Comparison of ENCODE assay signal across 9 cellular contexts in genomic region chr20:62444286-62444685, GRCh38. TPM values are rescaled to one million over a fixed set of nuclear protein-coding genes. Genes with fewer than 3 reads are reported as not detected.
"Had no signal": no experiment of that assay in that cellular context is flagged by ENCODE, and none has a peak within 500 bp of the region (broad histone marks: within the 10 kb centered on the region; RNA-seq: fewer than 3 reads in every experiment).

No MANE protein-coding gene starts in this region.

- ATAC-seq: GM12878 had no signal

- DNase-seq: GDM1, GF-D8 had no signal

- FAIRE-seq: G401.6, GM12878, GM12891, GM12892, GM18507, GM19239 had no signal

- H3K4me3 ChIP-seq: GM12878 had no signal

RNA-seq across cellular contexts. Expression of gene RBBP8NL, which starts 16.9 kb away (rescaled TPM):
- total RNA-seq: G401, GM12878 had no signal
- polyA plus RNA-seq: GM12878 had no signal

RNA-seq across cellular contexts. Expression of gene GATA5, which starts 31.5 kb away (rescaled TPM):
- total RNA-seq: GM12878 had no signal
- polyA plus RNA-seq: GM12878 had no signal
